In genomic region chr2:134119672-134120159, GRCh38 we compare ENCODE assay signal across 8 cellular contexts.
A peak's percentile ranks its signal among the peaks of the same experiment; 100 is the strongest.
DNase-seq lines count a peak whose midpoint lies in the region; ATAC-seq and TF ChIP-seq lines count a peak whose summit lies in the region.

No MANE protein-coding gene starts in this region.

- H3K4me3 ChIP-seq in BLaER1 (peak overlapping the region; percentile 99), left lung (peak overlapping the region; percentile 65 to 98)

- H3K4me1 ChIP-seq in BLaER1 (peaks cover 66% of the 10 kb centered on the region), left lung (peaks cover 12 to 55% of the 10 kb centered on the region in 2 donors)

- intact Hi-C loops in activated CD4-positive, alpha-beta T cell treated with anti-CD3 and anti-CD28 coated beads, Interleukin-2, amount 10 ng/mL, durations not matched to agents 24 days and 14 days (cut with micrococcal nuclease) = loop anchor here (2.0 to 10.0 kb wide), 7 partner anchors 17 to 933 kb away; partner anchors contain the start of genes CCNT2 and RAB3GAP1
- intact Hi-C loops in left lung (cut with DNase I) = loop anchor here in 1 of 2 donors (10.0 kb wide), 3 partner anchors 65 to 325 kb away; no protein-coding TSS in a partner anchor

- no peaks in the 10 kb centered on the region for H3K36me3 Mint-ChIP-seq in activated CD4-positive, alpha-beta T cell treated with anti-CD3 and anti-CD28 coated beads, Interleukin-2, amount 10 ng/mL, durations not matched to agents 24 days and 14 days (ENCODE audit: low read depth)

- H3K9me3 Mint-ChIP-seq in activated CD4-positive, alpha-beta T cell treated with anti-CD3 and anti-CD28 coated beads, Interleukin-2, amount 10 ng/mL, durations not matched to agents 24 days and 14 days = no peaks in the 10 kb centered on the region

- 0 out of 2 replicates have a peak, but pooled peaks cover 4% of the 10 kb centered on the region for H3K36me3 ChIP-seq in BLaER1
- no peaks in the 10 kb centered on the region for H3K36me3 ChIP-seq in left lung

- H3K27ac ChIP-seq in BLaER1 (peak overlapping the region; percentile 97), left lung (peak overlapping the region; percentile 91 to 94)

- TF ChIP-seq CTCF in left lung (IDR thresholded peaks at IDR 0.05) = no peak

- H3K9me3 ChIP-seq in BLaER1 = no peaks in the 10 kb centered on the region
- no peaks in the 10 kb centered on the region for H3K9me3 ChIP-seq in left lung

- H4K20me1 ChIP-seq in BLaER1 = peaks cover 48% of the 10 kb centered on the region

- H3K9ac ChIP-seq in BLaER1 = peak overlapping the region; percentile 96

- peaks cover 37% of the 10 kb centered on the region for H3K4me1 Mint-ChIP-seq in activated CD4-positive, alpha-beta T cell treated with anti-CD3 and anti-CD28 coated beads, Interleukin-2, amount 10 ng/mL, durations not matched to agents 24 days and 14 days

- DNase-seq in GM19238 (ENCODE audit: insufficient read length, low spot score) (peak; percentile 87), NCI-H524 treated with DMSO at 0.1 percent for 48 hours (lab: John Stamatoyannopoulos, UW) (peak; percentile 28), dedifferentiated amniotic fluid mesenchymal stem cell (ENCODE audit: extremely low spot score) (peak; percentile 96), left lung (peak; percentile 92 to 96)
- peak; percentile 95 for DNase-seq in activated CD4-positive, alpha-beta T cell treated with anti-CD3 and anti-CD28 coated beads, Interleukin-2, amount 10 ng/mL, durations not matched to agents 24 days and 14 days
- DNase-seq in stimulated activated CD4-positive, alpha-beta T cell treated with anti-CD3 and anti-CD28 coated beads, Interleukin-2, amount 100 ng/mL, for 48 hours = peak; percentile 72 to 76

- peak overlapping the region; percentile 98 for H3K27ac Mint-ChIP-seq in activated CD4-positive, alpha-beta T cell treated with anti-CD3 and anti-CD28 coated beads, Interleukin-2, amount 10 ng/mL, durations not matched to agents 24 days and 14 days

- H3K4me3 Mint-ChIP-seq in activated CD4-positive, alpha-beta T cell treated with anti-CD3 and anti-CD28 coated beads, Interleukin-2, amount 10 ng/mL, durations not matched to agents 24 days and 14 days = peak overlapping the region; percentile 94

- peak overlapping the region; percentile 88 for H3K4me2 ChIP-seq in BLaER1

- H3K27me3 ChIP-seq in BLaER1 (no peaks in the 10 kb centered on the region), left lung (no peaks in the 10 kb centered on the region)

- ATAC-seq in HG03432 (IDR thresholded peaks at IDR 0.05; ENCODE audit: unreplicated experiment) = peak; percentile 67
- peak; percentile 82 for ATAC-seq in left lung

- peaks cover 17% of the 10 kb centered on the region for H3K27me3 Mint-ChIP-seq in activated CD4-positive, alpha-beta T cell treated with anti-CD3 and anti-CD28 coated beads, Interleukin-2, amount 10 ng/mL, durations not matched to agents 24 days and 14 days

Comparison
In these comparisons a context has a peak if more than half of its experiments do, and no peak if none do; other contexts are left out.
1. Peak in every context shown above with its lines: DNase-seq, ATAC-seq, H3K4me3 ChIP-seq and H3K27ac ChIP-seq.
2. DNase-seq: peak in every context shown above with its lines; median percentile 96 in dedifferentiated amniotic fluid mesenchymal stem cell; 95 in activated CD4-positive, alpha-beta T cell treated with anti-CD3 and anti-CD28 coated beads, Interleukin-2, amount 10 ng/mL, durations not matched to agents 24 days and 14 days; 94 in left lung; 87 in GM19238; 74 in stimulated activated CD4-positive, alpha-beta T cell treated with anti-CD3 and anti-CD28 coated beads, Interleukin-2, amount 100 ng/mL, for 48 hours; 28 in NCI-H524 treated with DMSO at 0.1 percent for 48 hours.